11 cellular contexts compared by ENCODE assay signal in genomic region chr4:150510176-150510875, GRCh38.
A peak's percentile ranks its signal among the peaks of the same experiment; 100 is the strongest.
DNase-seq lines count a peak whose midpoint lies in the region; ATAC-seq, FAIRE-seq and TF ChIP-seq lines count a peak whose summit lies in the region.
"Had no signal": no experiment of that assay in that cellular context is flagged by ENCODE, and none has a peak within 500 bp of the region (broad histone marks: within the 10 kb centered on the region; RNA-seq: fewer than 3 reads in every experiment).

No MANE protein-coding gene starts in this region.

- intact Hi-C loops in endothelial cell of umbilical vein (cut with micrococcal nuclease) = no loop called here

- H3K9ac ChIP-seq in endothelial cell of umbilical vein (replicated peaks; ENCODE audit: extremely low read depth, insufficient read depth, low read length) = peak overlapping the region; percentile 60

- no peaks in the 10 kb centered on the region for H3K27me3 ChIP-seq in ACC112 (ENCODE audit: insufficient read depth, low read length)
- H3K27me3 ChIP-seq in endothelial cell of umbilical vein (ENCODE audit: control insufficient read depth in 2 of 2, insufficient read depth in 2 of 2, low read length in 2 of 2) = no peaks in the 10 kb centered on the region

- peak overlapping the region; percentile 82 for H3K4me2 ChIP-seq in endothelial cell of umbilical vein (ENCODE audit: insufficient read depth, low read length)

- no peaks in the 10 kb centered on the region for H3K79me2 ChIP-seq in ACC112 (ENCODE audit: control insufficient read depth, insufficient read depth, low read length, unreplicated experiment)
- H3K79me2 ChIP-seq in endothelial cell of umbilical vein (ENCODE audit: control insufficient read depth, insufficient read depth, low read length) = no peaks in the 10 kb centered on the region

- FAIRE-seq in endothelial cell of umbilical vein (lab: Jason Lieb, UNC) = peak; percentile 12

- H2AFZ ChIP-seq in ACC112 (ENCODE audit: low read length, unreplicated experiment) (peak overlapping the region; percentile 65), endothelial cell of umbilical vein (ENCODE audit: low read depth, low read length) (peak overlapping the region; percentile 57)

- H3K36me3 ChIP-seq in ACC112 (ENCODE audit: insufficient read depth, low read length) (no peaks in the 10 kb centered on the region), endothelial cell of umbilical vein (ENCODE audit: control insufficient read depth in 2 of 2, extremely low read depth in 1 of 2, insufficient read depth in 2 of 2, low read length in 2 of 2) (no peaks in the 10 kb centered on the region)

- TF ChIP-seq CTCF in endothelial cell of umbilical vein (IDR thresholded peaks at IDR 0.05; ENCODE audit: extremely low read depth in 1 of 2, insufficient read depth in 1 of 2, low read depth in 1 of 2, low read length in 2 of 2) = no peak

- BruUV-seq in endothelial cell of umbilical vein (replicated peaks; lab: Mats Ljungman, UMichigan) = no TSS peak

- POLR2A ChIA-PET in endothelial cell of umbilical vein (lab: Charles Lee) = no interaction called here

- no peaks in the 10 kb centered on the region for H4K20me1 ChIP-seq in endothelial cell of umbilical vein (replicated peaks; ENCODE audit: control insufficient read depth, extremely low read depth, insufficient read depth, low read length)

- H3K4me1 ChIP-seq in ACC112 (ENCODE audit: control insufficient read depth, insufficient read depth, low read length, unreplicated experiment) (peaks cover 15% of the 10 kb centered on the region), endothelial cell of umbilical vein (ENCODE audit: control insufficient read depth, extremely low read depth, insufficient read depth, low read length) (peaks cover 11% of the 10 kb centered on the region)

- DNase-seq in LHCN-M2 (ENCODE audit: low read depth) (peak; percentile 72), endothelial cell of umbilical vein (ENCODE audit: low read depth, low spot score) (peak; percentile 88), lung microvascular endothelial cell (ENCODE audit: low read depth in 2 of 2) (peak; percentile 15 to 85), iPS-NIHi7 (ENCODE audit: extremely low spot score) (no peak), NCI-H146 (lab: John Stamatoyannopoulos, UW) (no peak)
- DNase-seq: nephron progenitor cell; stimulated activated CD4-positive, alpha-beta T cell treated with anti-CD3 and anti-CD28 coated beads, Interleukin-4, amount 100 ng/mL, for 4 hours; T1000 had no signal

- H3K4me3 ChIP-seq in ACC112 (ENCODE audit: low read depth, low read length) (peak overlapping the region; percentile 69), endothelial cell of umbilical vein (replicated peaks in 1 of 3; ENCODE audit: insufficient read depth in 1 of 3, low read depth in 1 of 3, low read length in 3 of 3) (peak overlapping the region in 1 of 3 experiments; percentile 54)

- H3K9me1 ChIP-seq in endothelial cell of umbilical vein (replicated peaks; ENCODE audit: control insufficient read depth, extremely low read depth, insufficient read depth, low read length) = no peaks in the 10 kb centered on the region

- no peaks in the 10 kb centered on the region for H3K9me3 ChIP-seq in endothelial cell of umbilical vein (replicated peaks; ENCODE audit: control insufficient read depth, insufficient read depth, low read length)

- H3K27ac ChIP-seq in ACC112 (ENCODE audit: low read depth, low read length) = peak overlapping the region; percentile 95
- peak overlapping the region; percentile 73 for H3K27ac ChIP-seq in endothelial cell of umbilical vein (ENCODE audit: insufficient read depth, low read depth, low read length)

- dilution Hi-C loops in endothelial cell of umbilical vein (cut with MboI; ENCODE audit: extremely low pct_ligation_motif_present, low sequenced_read_pairs) = no loop called here

- CTCF ChIA-PET in endothelial cell of umbilical vein (lab: Charles Lee) = no interaction called here

- ATAC-seq in HG02759 (IDR thresholded peaks at IDR 0.05; ENCODE audit: unreplicated experiment) (no peak), GM18868 (IDR thresholded peaks at IDR 0.05; ENCODE audit: unreplicated experiment) (no peak)

- TF ChIP-seq POLR2A in endothelial cell of umbilical vein (IDR thresholded peaks at IDR 0.05; ENCODE audit: low read depth, low read length) = no peak

TF ChIP-seq in endothelial cell of umbilical vein, 7 proteins besides CTCF, POLR2A, EP300 and RAD21:
- TF ChIP-seq MAX (IDR thresholded peaks at IDR 0.05; ENCODE audit: insufficient read depth, insufficient read length) (no peak), FOS (IDR thresholded peaks at IDR 0.05; ENCODE audit: borderline replicate concordance, insufficient read depth, low read length) (peak; percentile 6), GATA2 (IDR thresholded peaks at IDR 0.05; ENCODE audit: insufficient read depth, insufficient read length, low read depth, low read length) (peak; percentile 58)

Comparison
In these comparisons a context has a peak if more than half of its experiments do, and no peak if none do; other contexts are left out.
1. DNase-seq: peak in LHCN-M2 (single experiment), endothelial cell of umbilical vein (single experiment) and lung microvascular endothelial cell (2 of 2); none in iPS-NIHi7 (single experiment) and NCI-H146 (single experiment).